ENCODE assay signal across 10 cellular contexts in genomic region chr1:32352831-32353383, GRCh38. TPM values are rescaled to one million over a fixed set of nuclear protein-coding genes. Genes with fewer than 3 reads are reported as not detected.
DNase-seq lines count a peak whose midpoint lies in the region; ATAC-seq and TF ChIP-seq lines count a peak whose summit lies in the region.
"Had no signal": no experiment of that assay in that cellular context is flagged by ENCODE, and none has a peak within 500 bp of the region (broad histone marks: within the 10 kb centered on the region; RNA-seq: fewer than 3 reads in every experiment).

No MANE protein-coding gene starts in this region.

- peaks cover 27% of the 10 kb centered on the region for H3K27me3 Mint-ChIP-seq in endodermal cell (ENCODE audit: insufficient read depth)
- H3K27me3 Mint-ChIP-seq in nephron progenitor cell (ENCODE audit: low read depth, poor library complexity) = peaks cover 4% of the 10 kb centered on the region

- H3K4me3 Mint-ChIP-seq in endodermal cell = peak overlapping the region; percentile 74
- H3K4me3 Mint-ChIP-seq in nephron progenitor cell = peak overlapping the region; percentile 77

- intact Hi-C loops in posterior vena cava (cut with DNase I) = no loop called here

- WGBS in endodermal cell (ENCODE audit: insufficient coverage in 1 of 2, insufficient read length in 1 of 2), 2 experiments = 90 to 100% methylated on average over 2 of the region's 2 CpGs

- no peak overlapping the region for H3K4me3 ChIP-seq in AG04450 (ENCODE audit: low read depth, low read length)
- H3K4me3 ChIP-seq in NT2/D1 (ENCODE audit: insufficient read length, low read depth) = no peak overlapping the region
- peak overlapping the region; percentile 53 for H3K4me3 ChIP-seq in endodermal cell (ENCODE audit: low read length)

- peaks cover 21% of the 10 kb centered on the region for H3K4me1 ChIP-seq in NT2/D1 (ENCODE audit: insufficient read depth, insufficient read length)
- H3K4me1 ChIP-seq in endodermal cell (ENCODE audit: control insufficient read depth, insufficient read depth, low read length) = peaks cover 13% of the 10 kb centered on the region

- POLR2A ChIA-PET in AG04450 (lab: Yijun Ruan, JAX) = interaction anchor here (0.6 to 4.4 kb wide), 2 partner anchors 17 to 42 kb away, joined by 3 to 83 read pairs; partner anchors contain the start of genes BSDC1 and MARCKSL1

- H3K9ac ChIP-seq in NT2/D1 (ENCODE audit: insufficient read length, low read depth) = peak overlapping the region; percentile 78
- H3K9ac ChIP-seq in endodermal cell (ENCODE audit: extremely low read depth, low read length, poor library complexity, severe bottlenecking) = no peak overlapping the region

- ATAC-seq in GM21717 (IDR thresholded peaks at IDR 0.05; ENCODE audit: unreplicated experiment) = no peak
- ATAC-seq: esophagus mucosa had no signal

- no peak for TF ChIP-seq CTCF in AG04450 (IDR thresholded peaks at IDR 0.05; ENCODE audit: low read depth, low read length)
- no peak for TF ChIP-seq CTCF in endodermal cell (conservative IDR thresholded peaks at IDR 0.05)
- no peak for TF ChIP-seq CTCF in nephron progenitor cell (IDR thresholded peaks at IDR 0.05)

- H3K27ac Mint-ChIP-seq in endodermal cell (peak overlapping the region; percentile 64), nephron progenitor cell (no peak overlapping the region)

- peak overlapping the region; percentile 87 for H3K27ac ChIP-seq in AG04450 (ENCODE audit: low read depth, low read length)
- no peak overlapping the region for H3K27ac ChIP-seq in endodermal cell (ENCODE audit: low read depth, low read length)

- no peaks in the 10 kb centered on the region for H3K27me3 ChIP-seq in AG04450 (ENCODE audit: control insufficient read depth, insufficient read depth, low read length)
- H3K27me3 ChIP-seq in NT2/D1 (ENCODE audit: insufficient read depth, insufficient read length) = peaks cover 4% of the 10 kb centered on the region
- no peaks in the 10 kb centered on the region for H3K27me3 ChIP-seq in endodermal cell (ENCODE audit: control insufficient read depth, insufficient read depth, low read length, poor library complexity, severe bottlenecking)

- peaks cover 5% of the 10 kb centered on the region; the same call in 1 of the 2 replicates for H3K9me3 ChIP-seq in AG04450 (ENCODE audit: control insufficient read depth, insufficient read depth, low read length)
- peaks cover 12% of the 10 kb centered on the region; the same call in 1 of the 2 replicates for H3K9me3 ChIP-seq in NT2/D1 (ENCODE audit: insufficient read depth, low read length)
- H3K9me3 ChIP-seq in endodermal cell (ENCODE audit: control insufficient read depth, low read length) = peaks cover 5% of the 10 kb centered on the region

- peaks cover 22% of the 10 kb centered on the region for H3K36me3 ChIP-seq in NT2/D1 (ENCODE audit: insufficient read depth, insufficient read length, low read length)
- no peaks in the 10 kb centered on the region for H3K36me3 ChIP-seq in endodermal cell (ENCODE audit: control insufficient read depth, insufficient read depth, low read length)

- CTCF ChIA-PET in AG04450 (lab: Charles Lee) = interaction anchor here (1.0 to 1.6 kb wide), 2 partner anchors 20 to 48 kb away, joined by 3 to 4 read pairs; no protein-coding TSS in a partner anchor

- H3K9me3 Mint-ChIP-seq in endodermal cell (peaks cover 13% of the 10 kb centered on the region), nephron progenitor cell (peaks cover 16% of the 10 kb centered on the region)

- DNase-seq in AG04450 (ENCODE audit: low read depth, low spot score) = no peak
- DNase-seq in NT2/D1 (ENCODE audit: low read depth, low spot score) = no peak
- no peak for DNase-seq in endodermal cell
- DNase-seq in nephron progenitor cell = no peak
- no peak for DNase-seq in ureter (ENCODE audit: low spot score)
- no peak for DNase-seq in posterior vena cava (ENCODE audit: low spot score)
- no peak for DNase-seq in stimulated activated CD4-positive, alpha-beta T cell treated with anti-CD3 and anti-CD28 coated beads, Interleukin-15, amount 100 ng/mL, for 24 hours
- DNase-seq: SIG-M5 had no signal

- no peaks in the 10 kb centered on the region for H3K36me3 Mint-ChIP-seq in endodermal cell (ENCODE audit: low read depth)
- H3K36me3 Mint-ChIP-seq in nephron progenitor cell (ENCODE audit: low read depth) = no peaks in the 10 kb centered on the region

- H3K4me1 Mint-ChIP-seq in endodermal cell = peaks cover 20% of the 10 kb centered on the region
- H3K4me1 Mint-ChIP-seq in nephron progenitor cell = peaks cover 43% of the 10 kb centered on the region

RNA-seq across cellular contexts. Expression of gene FAM229A, which starts 9.4 kb away (rescaled TPM):
- 1.4 and 1.6 TPM in 2 replicates for polyA plus RNA-seq in AG04450 (2011; rRNA removed)
- 2.1 and 2.3 TPM in 2 replicates for polyA minus RNA-seq in AG04450 (2011; rRNA and poly(A)+ RNA removed)
- total RNA-seq in endodermal cell (1 to 10 TPM; 6.8 to 8.4 TPM), ureter (5.5 TPM), posterior vena cava (1 to 10 TPM; 4.4 to 5.4 TPM)
- 8.8 TPM for polyA plus RNA-seq in endodermal cell (2013, experiment 1 of 2)
- polyA plus RNA-seq in endodermal cell (2013, experiment 2 of 2) = 6.4 TPM

RNA-seq across cellular contexts. Expression of gene TSSK3, which starts 9.4 kb away (rescaled TPM):
- 0.33 and 0.45 TPM in 2 replicates for polyA plus RNA-seq in AG04450 (2011; rRNA removed)
- polyA minus RNA-seq in AG04450 (2011; rRNA and poly(A)+ RNA removed) = not detected in 2 replicates
- total RNA-seq in endodermal cell (1 to 10 TPM; 3.4 to 6.4 TPM), ureter (4.2 TPM), posterior vena cava (1 to 10 TPM; 2.6 to 3.9 TPM)
- polyA plus RNA-seq in endodermal cell (2013, experiment 1 of 2) = 0.53 TPM
- 1.3 TPM for polyA plus RNA-seq in endodermal cell (2013, experiment 2 of 2)

RNA-seq across cellular contexts. Expression of gene MARCKSL1, which starts 16.9 kb away (rescaled TPM):
- 196 and 200 TPM in 2 replicates for polyA plus RNA-seq in AG04450 (2011; rRNA removed)
- 90.1 and 100 TPM in 2 replicates for polyA minus RNA-seq in AG04450 (2011; rRNA and poly(A)+ RNA removed)
- total RNA-seq in endodermal cell (100 to 1,000 TPM; 484 to 543 TPM), ureter (117 TPM), posterior vena cava (10 to 100 TPM; 40.9 to 43.9 TPM)
- polyA plus RNA-seq in endodermal cell (2013, experiment 1 of 2) = 734 TPM
- polyA plus RNA-seq in endodermal cell (2013, experiment 2 of 2) = 653 TPM

RNA-seq across cellular contexts. Expression of gene BSDC1, which starts 41.3 kb away (rescaled TPM):
- polyA plus RNA-seq in AG04450 (2011; rRNA removed) = 45.3 and 53.1 TPM in 2 replicates
- 45.1 and 47.4 TPM in 2 replicates for polyA minus RNA-seq in AG04450 (2011; rRNA and poly(A)+ RNA removed)
- total RNA-seq in endodermal cell (10 to 100 TPM; 61.7 to 68.3 TPM), ureter (59.6 TPM), posterior vena cava (10 to 100 TPM; 37.2 to 42.5 TPM)
- polyA plus RNA-seq in endodermal cell (2013, experiment 1 of 2) = 50.2 TPM
- polyA plus RNA-seq in endodermal cell (2013, experiment 2 of 2) = 46.6 TPM
